1 cellular context compared by ENCODE assay signal in genomic region chr12:52441320-52441911, GRCh38.
TF ChIP-seq lines count a peak whose summit lies in the region.

No MANE protein-coding gene starts in this region.

TF ChIP-seq in H1, 55 proteins besides CTCF, POLR2A, EP300 and RAD21:
- TF ChIP-seq POU5F1 (IDR thresholded peaks at IDR 0.05; ENCODE audit: low read depth, low read length) (no peak), TAF7 (optimal IDR thresholded peaks at IDR 0.05; ENCODE audit: borderline replicate concordance, low read depth, low read length) (no peak), SP2 (IDR thresholded peaks at IDR 0.05; ENCODE audit: low read length) (no peak), NRF1 (IDR thresholded peaks at IDR 0.05; ENCODE audit: low read depth, low read length) (no peak), YY1 (IDR thresholded peaks at IDR 0.05; ENCODE audit: low read depth, low read length) (no peak), BRCA1 (IDR thresholded peaks at IDR 0.05; ENCODE audit: low read depth, low read length) (no peak)
